In the genomic region with DNA sequence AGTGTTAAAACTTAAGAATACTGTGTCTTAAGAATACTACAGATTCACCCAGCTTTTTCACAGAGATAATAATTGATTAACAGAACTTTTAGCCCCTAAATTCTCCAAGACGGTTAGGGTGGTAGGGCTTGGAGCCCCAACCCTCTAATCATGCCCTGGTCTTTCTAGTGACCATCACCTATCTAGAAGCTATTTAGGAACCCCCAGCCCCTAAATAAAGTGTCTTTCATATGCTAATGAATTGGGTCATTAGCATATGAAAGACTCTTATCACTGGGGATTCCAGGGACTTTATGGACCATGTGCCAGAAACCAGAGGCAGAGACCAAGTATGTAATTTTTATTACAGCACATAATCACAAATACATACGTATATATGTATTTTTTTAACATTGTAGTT, we compare ENCODE assay signal across 26 cellular contexts.
"Had no signal": no experiment of that assay in that cellular context is flagged by ENCODE, and none has a peak within 500 bp of the region (broad histone marks: within the 10 kb centered on the region; RNA-seq: fewer than 3 reads in every experiment).

No MANE protein-coding gene starts in this region.

- H3K36me3 ChIP-seq: ascending aorta had no signal

- H3K27ac ChIP-seq: ascending aorta, epithelial cell of prostate had no signal

- H3K4me1 Mint-ChIP-seq: activated CD4-positive, alpha-beta memory T cell treated with anti-CD3 and anti-CD28 coated beads, Interleukin-2, amount 10 ng/mL, durations not matched to agents 7 days and 5 days; activated CD4-positive, alpha-beta T cell treated with anti-CD3 and anti-CD28 coated beads, Interleukin-2, amount 10 ng/mL, durations not matched to agents 7 days and 5 days; activated naive CD4-positive, alpha-beta T cell treated with anti-CD3 and anti-CD28 coated beads, Interleukin-2, amount 10 ng/mL, durations not matched to agents 7 days and 5 days; activated naive CD8-positive, alpha-beta T cell treated with anti-CD3 and anti-CD28 coated beads, Interleukin-2, amount 10 ng/mL, durations not matched to agents 7 days and 5 days; brain; central memory CD8-positive, alpha-beta T cell had no signal

- H3K27me3 Mint-ChIP-seq: activated CD4-positive, alpha-beta memory T cell treated with anti-CD3 and anti-CD28 coated beads, Interleukin-2, amount 10 ng/mL, durations not matched to agents 7 days and 5 days; activated CD4-positive, alpha-beta T cell treated with anti-CD3 and anti-CD28 coated beads, Interleukin-2, amount 10 ng/mL, durations not matched to agents 7 days and 5 days; activated naive CD4-positive, alpha-beta T cell treated with anti-CD3 and anti-CD28 coated beads, Interleukin-2, amount 10 ng/mL, durations not matched to agents 7 days and 5 days; activated naive CD8-positive, alpha-beta T cell treated with anti-CD3 and anti-CD28 coated beads, Interleukin-2, amount 10 ng/mL, durations not matched to agents 7 days and 5 days; activated T-cell treated with anti-CD3 and anti-CD28 coated beads, Interleukin-2, amount 50 U/mL, for 24 hours; brain; central memory CD8-positive, alpha-beta T cell; effector memory CD8-positive, alpha-beta T cell had no signal

- H3K9me3 ChIP-seq: ascending aorta had no signal

- H3K27ac Mint-ChIP-seq: activated CD4-positive, alpha-beta memory T cell treated with anti-CD3 and anti-CD28 coated beads, Interleukin-2, amount 10 ng/mL, durations not matched to agents 7 days and 5 days; activated CD4-positive, alpha-beta T cell treated with anti-CD3 and anti-CD28 coated beads, Interleukin-2, amount 10 ng/mL, durations not matched to agents 7 days and 5 days; activated naive CD4-positive, alpha-beta T cell treated with anti-CD3 and anti-CD28 coated beads, Interleukin-2, amount 10 ng/mL, durations not matched to agents 7 days and 5 days; activated naive CD4-positive, alpha-beta T cell treated with anti-CD3 and anti-CD28 coated beads, Interleukin-2, amount 50 U/mL, for 72 hours; activated naive CD8-positive, alpha-beta T cell treated with anti-CD3 and anti-CD28 coated beads, Interleukin-2, amount 10 ng/mL, durations not matched to agents 7 days and 5 days; activated T-cell treated with anti-CD3 and anti-CD28 coated beads, Interleukin-2, amount 50 U/mL, for 24 hours; activated T-cell treated with anti-CD3 and anti-CD28 coated beads, Interleukin-2, amount 50 U/mL, for 72 hours; brain; effector memory CD8-positive, alpha-beta T cell had no signal

- H3K4me1 ChIP-seq: ascending aorta had no signal

- H3K36me3 Mint-ChIP-seq: activated naive CD4-positive, alpha-beta T cell treated with anti-CD3 and anti-CD28 coated beads, Interleukin-2, amount 10 ng/mL, durations not matched to agents 7 days and 5 days; activated naive CD8-positive, alpha-beta T cell treated with anti-CD3 and anti-CD28 coated beads, Interleukin-2, amount 10 ng/mL, durations not matched to agents 7 days and 5 days; brain had no signal

- H3K27me3 ChIP-seq: ascending aorta had no signal

- H3K4me3 ChIP-seq: ascending aorta had no signal

- ATAC-seq: activated naive CD4-positive, alpha-beta T cell treated with anti-CD3 and anti-CD28 coated beads, Interleukin-2, amount 50 U/mL, for 72 hours; activated T-cell treated with anti-CD3 and anti-CD28 coated beads, Interleukin-2, amount 50 U/mL, for 72 hours; effector memory CD8-positive, alpha-beta T cell; esophagus mucosa had no signal

- H3K4me3 Mint-ChIP-seq: activated CD4-positive, alpha-beta memory T cell treated with anti-CD3 and anti-CD28 coated beads, Interleukin-2, amount 10 ng/mL, durations not matched to agents 7 days and 5 days; activated CD4-positive, alpha-beta T cell treated with anti-CD3 and anti-CD28 coated beads, Interleukin-2, amount 10 ng/mL, durations not matched to agents 7 days and 5 days; activated naive CD4-positive, alpha-beta T cell treated with anti-CD3 and anti-CD28 coated beads, Interleukin-2, amount 10 ng/mL, durations not matched to agents 7 days and 5 days; activated naive CD8-positive, alpha-beta T cell treated with anti-CD3 and anti-CD28 coated beads, Interleukin-2, amount 10 ng/mL, durations not matched to agents 7 days and 5 days; activated T-cell treated with anti-CD3 and anti-CD28 coated beads, Interleukin-2, amount 50 U/mL, for 24 hours; activated T-cell treated with anti-CD3 and anti-CD28 coated beads, Interleukin-2, amount 50 U/mL, for 72 hours; brain; central memory CD8-positive, alpha-beta T cell; effector memory CD8-positive, alpha-beta T cell had no signal

- DNase-seq: activated CD4-positive, alpha-beta memory T cell treated with anti-CD3 and anti-CD28 coated beads, Interleukin-2, amount 10 ng/mL, durations not matched to agents 7 days and 5 days; activated CD4-positive, alpha-beta T cell treated with anti-CD3 and anti-CD28 coated beads for 1 hour; activated CD4-positive, alpha-beta T cell treated with anti-CD3 and anti-CD28 coated beads for 4 hours; activated CD4-positive, alpha-beta T cell treated with anti-CD3 and anti-CD28 coated beads, Interleukin-2, amount 10 ng/mL, durations not matched to agents 7 days and 5 days; activated CD4-positive, alpha-beta T cell treated with anti-CD3 and anti-CD28 coated beads, Interleukin-2, amount 50 U/mL, for 4 hours; activated CD8-positive, alpha-beta memory T cell treated with anti-CD3 and anti-CD28 coated beads, Interleukin-2, amount 50 U/mL, for 48 hours; activated gamma-delta T cell; activated naive CD4-positive, alpha-beta T cell; activated naive CD4-positive, alpha-beta T cell treated with anti-CD3 and anti-CD28 coated beads, Interleukin-2, amount 10 ng/mL, durations not matched to agents 7 days and 5 days; activated naive CD8-positive, alpha-beta T cell treated with anti-CD3 and anti-CD28 coated beads, Interleukin-2, amount 10 ng/mL, durations not matched to agents 7 days and 5 days; activated T-cell treated with anti-CD3 and anti-CD28 coated beads for 4 hours; activated T-cell treated with anti-CD3 and anti-CD28 coated beads, Interleukin-2, amount 50 U/mL, for 24 hours; activated T-cell treated with anti-CD3 and anti-CD28 coated beads, Interleukin-2, amount 50 U/mL, for 72 hours; cortex of kidney; dermis blood vessel endothelial cell; effector CD4-positive, alpha-beta T cell; effector memory CD8-positive, alpha-beta T cell; foreskin fibroblast; head of caudate nucleus; T-helper 2 cell had no signal
